11 cellular contexts compared by ENCODE assay signal in genomic region chr6:55998586-55998985, GRCh38.
"Had no signal": no experiment of that assay in that cellular context is flagged by ENCODE, and none has a peak within 500 bp of the region (broad histone marks: within the 10 kb centered on the region; RNA-seq: fewer than 3 reads in every experiment).

No MANE protein-coding gene starts in this region.

- FAIRE-seq: HepG2, K562 had no signal

- H3K4me3 Mint-ChIP-seq: HFFc6, IgD-negative memory B cell had no signal

- H2AFZ ChIP-seq: GM23248 had no signal

- H3K36me3 Mint-ChIP-seq: IgD-negative memory B cell had no signal

- H3K27ac Mint-ChIP-seq: HFFc6, IgD-negative memory B cell had no signal

- DNase-seq: GM23248, GOT3, H7, HFFc6, KG1 had no signal

- H3K9me3 ChIP-seq: HAP-1 had no signal

- H3K27ac ChIP-seq: GM23248, HL-60 had no signal

- ATAC-seq: HCT116, HepG2, K562 had no signal

- H3K36me3 ChIP-seq: HAP-1 had no signal

- H3K4me1 ChIP-seq: HAP-1 had no signal

- H3K27me3 Mint-ChIP-seq: IgD-negative memory B cell had no signal

- H3K4me3 ChIP-seq: GM23248, HAP-1, K562 had no signal
